In genomic region chr9:133348763-133349573, GRCh38 we compare ENCODE assay signal across 8 cellular contexts. TPM values are rescaled to one million over a fixed set of nuclear protein-coding genes. Genes with fewer than 3 reads are reported as not detected.
DNase-seq lines count a peak whose midpoint lies in the region; ATAC-seq and TF ChIP-seq lines count a peak whose summit lies in the region.

No MANE protein-coding gene starts in this region.

- WGBS in mammary epithelial cell (ENCODE audit: low coverage, missing lambda C conversion rate) = 27% methylated on average over 20 of the region's 23 CpGs
- 11 to 13% methylated on average over 20 of the region's 23 CpGs for WGBS in mesodermal cell (ENCODE audit: insufficient coverage in 2 of 2), 2 experiments
- 21 to 22% methylated on average over 23 of the region's 23 CpGs for WGBS in aorta, 2 donors

- H3K9me3 ChIP-seq in left ventricle myocardium inferior (replicated peaks) = no peaks in the 10 kb centered on the region
- no peaks in the 10 kb centered on the region for H3K9me3 ChIP-seq in mammary epithelial cell (replicated peaks; ENCODE audit: insufficient read depth, low read length)
- no peaks in the 10 kb centered on the region for H3K9me3 ChIP-seq in mesodermal cell (ENCODE audit: control insufficient read depth, low read length)
- no peaks in the 10 kb centered on the region for H3K9me3 ChIP-seq in aorta (ENCODE audit: control insufficient read depth, low read length)

- peaks cover 66% of the 10 kb centered on the region for H3K79me2 ChIP-seq in mammary epithelial cell (ENCODE audit: insufficient read depth, low read length)

- intact Hi-C loops in left ventricle myocardium inferior (cut with micrococcal nuclease) (no loop called here), Right ventricle myocardium superior (cut with DNase I) (no loop called here), mammary epithelial cell (cut with micrococcal nuclease) (loop anchor here (1.0 to 5.0 kb wide), 4 partner anchors 7 to 68 kb away; partner anchors contain the start of genes REXO4, SURF1, SURF2 and SURF6), aorta (cut with DNase I) (loop anchor here in 1 of 2 donors (10.0 kb wide), 1 partner anchor 666 kb away; no protein-coding TSS in a partner anchor)

- CTCF ChIA-PET in mammary epithelial cell (lab: Charles Lee; ENCODE audit: low non-redundant PET) = no interaction called here

- H3K36me3 ChIP-seq in left ventricle myocardium inferior (peaks cover 69% of the 10 kb centered on the region), mammary epithelial cell (ENCODE audit: insufficient read depth, low read length) (peaks cover 42% of the 10 kb centered on the region), mesodermal cell (ENCODE audit: control insufficient read depth, insufficient read depth, low read length) (peaks cover 75% of the 10 kb centered on the region), aorta (ENCODE audit: control insufficient read depth in 1 of 2, insufficient read depth in 2 of 2, low read length in 1 of 2) (peaks cover 0 to 7% of the 10 kb centered on the region in 2 donors)

- dilution Hi-C loops in mammary epithelial cell (cut with HindIII; ENCODE audit: low sequenced_read_pairs) = no loop called here

- H3K27ac ChIP-seq in left ventricle myocardium inferior (replicated peaks) (peak overlapping the region; percentile 91), mammary epithelial cell (ENCODE audit: insufficient read depth, low read depth, low read length) (peak overlapping the region; percentile 89), mesodermal cell (ENCODE audit: low read depth, low read length, severe bottlenecking) (peak overlapping the region; percentile 98), aorta (ENCODE audit: low read depth in 1 of 2, low read length in 2 of 2) (peak overlapping the region; percentile 25 to 79)

- no peaks in the 10 kb centered on the region for H4K20me1 ChIP-seq in mammary epithelial cell (ENCODE audit: insufficient read depth, low read length)

- ATAC-seq in Right ventricle myocardium superior (ENCODE audit: poor library complexity) = no peak
- ATAC-seq in aorta (ENCODE audit: low FRiP score) = no peak
- ATAC-seq in GM19324 (IDR thresholded peaks at IDR 0.05; ENCODE audit: low FRiP score, unreplicated experiment) = no peak

- no peaks in the 10 kb centered on the region for H3K27me3 ChIP-seq in left ventricle myocardium inferior (ENCODE audit: low read depth)
- H3K27me3 ChIP-seq in mammary epithelial cell (ENCODE audit: insufficient read depth, low read length) = no peaks in the 10 kb centered on the region
- H3K27me3 ChIP-seq in aorta (ENCODE audit: control insufficient read depth in 1 of 2, insufficient read depth in 2 of 2, low read length in 1 of 2) = no peaks in the 10 kb centered on the region

- BruUV-seq in mammary epithelial cell (replicated peaks; lab: Mats Ljungman, UMichigan) = TSS peak; percentile 60

- H3K4me1 ChIP-seq in left ventricle myocardium inferior (peaks cover 45% of the 10 kb centered on the region), mammary epithelial cell (ENCODE audit: insufficient read depth, low read length) (peaks cover 17% of the 10 kb centered on the region), mesodermal cell (ENCODE audit: control insufficient read depth, insufficient read depth, low read length, poor library complexity, severe bottlenecking) (peaks cover 12% of the 10 kb centered on the region), aorta (ENCODE audit: control insufficient read depth in 1 of 2, insufficient read depth in 2 of 2, low read length in 2 of 2) (peaks cover 0 to 3% of the 10 kb centered on the region in 2 donors)

- TF ChIP-seq CTCF in left ventricle myocardium inferior (IDR thresholded peaks at IDR 0.05; ENCODE audit: borderline replicate concordance) = no peak
- TF ChIP-seq CTCF in mammary epithelial cell (conservative IDR thresholded peaks at IDR 0.05 in 1 of 2, IDR thresholded peaks at IDR 0.05 in 1 of 2; ENCODE audit: extremely low read depth in 1 of 2, insufficient read depth in 1 of 2, low read depth in 1 of 2, low read length in 2 of 2) = no peak

- DNase-seq in left ventricle myocardium inferior = no peak
- DNase-seq in Right ventricle myocardium superior = no peak
- DNase-seq in mammary epithelial cell = no peak
- no peak for DNase-seq in aorta
- no peak for DNase-seq in SIG-M5 treated with dmso at 0.1 percent for 504 hours (lab: John Stamatoyannopoulos, UW; ENCODE audit: unreplicated experiment)
- no peak for DNase-seq in cortex of kidney (lab: John Stamatoyannopoulos, UW)

- H3K4me3 ChIP-seq in left ventricle myocardium inferior (peak overlapping the region; percentile 100), mammary epithelial cell (replicated peaks in 1 of 3; ENCODE audit: insufficient read depth in 1 of 3, low read depth in 2 of 3, low read length in 3 of 3) (peak overlapping the region; percentile 82 to 98 (median 87)), mesodermal cell (ENCODE audit: extremely low read depth, insufficient read depth, low read length, poor library complexity, severe bottlenecking) (peak overlapping the region; percentile 100), aorta (ENCODE audit: low read length in 2 of 2) (peak overlapping the region; percentile 10 to 93)

- peak overlapping the region; percentile 96 for H3K9ac ChIP-seq in mammary epithelial cell (ENCODE audit: insufficient read depth, low read length)

- in situ Hi-C loops in mammary epithelial cell (cut with MboI; ENCODE audit: low sequenced_read_pairs in 2 of 2) = no loop called here

- no peak overlapping the region for H2AFZ ChIP-seq in mammary epithelial cell (ENCODE audit: low read depth, low read length)

- H3K4me2 ChIP-seq in mammary epithelial cell (ENCODE audit: insufficient read depth, low read depth, low read length) = peak overlapping the region; percentile 86

RNA-seq across cellular contexts. Expression of gene RPL7A, which starts 0.9 kb away (rescaled TPM):
- 859 TPM for total RNA-seq in left ventricle myocardium inferior
- 834 TPM for total RNA-seq in Right ventricle myocardium superior
- total RNA-seq in mammary epithelial cell = 1,000 to 10,000 TPM; 1,339 to 1,542 TPM
- polyA plus RNA-seq in mammary epithelial cell = 3,578 TPM
- polyA minus RNA-seq in mammary epithelial cell = 1,906 TPM
- 2,487 TPM for polyA plus RNA-seq in mesodermal cell (2013, experiment 1 of 2)
- polyA plus RNA-seq in mesodermal cell (2013, experiment 2 of 2) = 2,372 TPM
- 1,000 to 10,000 TPM; 1,304 to 1,328 TPM for total RNA-seq in aorta
- polyA plus RNA-seq in aorta = 1,000 to 10,000 TPM; 2,763 to 3,584 TPM

RNA-seq across cellular contexts. Expression of gene MED22, which starts 1.0 kb away (rescaled TPM):
- total RNA-seq in left ventricle myocardium inferior (18.4 TPM), Right ventricle myocardium superior (19.2 TPM), mammary epithelial cell (10 to 100 TPM; 17.2 to 35.4 TPM), aorta (10 to 100 TPM; 18.6 to 37.0 TPM)
- polyA plus RNA-seq in mammary epithelial cell (18.6 TPM), aorta (10 to 100 TPM; 10.8 to 30.3 TPM)
- 78.3 TPM for polyA minus RNA-seq in mammary epithelial cell
- polyA plus RNA-seq in mesodermal cell (2013, experiment 1 of 2) = 24.4 TPM
- polyA plus RNA-seq in mesodermal cell (2013, experiment 2 of 2) = 23.9 TPM

RNA-seq across cellular contexts. Expression of gene SURF1, which starts 7.3 kb away (rescaled TPM):
- 60.7 TPM for total RNA-seq in left ventricle myocardium inferior
- total RNA-seq in Right ventricle myocardium superior = 55.4 TPM
- total RNA-seq in mammary epithelial cell = 10 to 100 TPM; 17.5 to 23.4 TPM
- polyA plus RNA-seq in mammary epithelial cell = 43.5 TPM
- polyA minus RNA-seq in mammary epithelial cell = 24.5 TPM
- 35.8 TPM for polyA plus RNA-seq in mesodermal cell (2013, experiment 1 of 2)
- polyA plus RNA-seq in mesodermal cell (2013, experiment 2 of 2) = 32.3 TPM
- 10 to 100 TPM; 29.2 to 41.2 TPM for total RNA-seq in aorta
- 10 to 100 TPM; 79.5 to 85.4 TPM for polyA plus RNA-seq in aorta

RNA-seq across cellular contexts. Expression of gene SURF2, which starts 7.4 kb away (rescaled TPM):
- total RNA-seq in left ventricle myocardium inferior = 17.4 TPM
- 14.0 TPM for total RNA-seq in Right ventricle myocardium superior
- 10 to 100 TPM; 22.5 to 42.2 TPM for total RNA-seq in mammary epithelial cell
- 39.2 TPM for polyA plus RNA-seq in mammary epithelial cell
- polyA minus RNA-seq in mammary epithelial cell = 35.4 TPM
- polyA plus RNA-seq in mesodermal cell (2013, experiment 1 of 2) = 20.5 TPM
- polyA plus RNA-seq in mesodermal cell (2013, experiment 2 of 2) = 16.7 TPM
- total RNA-seq in aorta = 1 to 10 TPM; 9.2 to 9.9 TPM
- 10 to 100 TPM; 26.6 to 29.2 TPM for polyA plus RNA-seq in aorta

RNA-seq across cellular contexts. Expression of gene SURF6, which starts 13.0 kb away (rescaled TPM):
- total RNA-seq in left ventricle myocardium inferior (11.6 TPM), Right ventricle myocardium superior (11.1 TPM), mammary epithelial cell (10 to 100 TPM in 1 of 2 donors, 1 to 10 TPM in 1; 6.8 to 27.2 TPM), aorta (10 to 100 TPM; 13.3 to 16.3 TPM)
- polyA plus RNA-seq in mammary epithelial cell (14.7 TPM), aorta (10 to 100 TPM; 15.7 to 23.6 TPM)
- 8.3 TPM for polyA minus RNA-seq in mammary epithelial cell
- 17.5 TPM for polyA plus RNA-seq in mesodermal cell (2013, experiment 1 of 2)
- polyA plus RNA-seq in mesodermal cell (2013, experiment 2 of 2) = 11.3 TPM
